In the genomic region with DNA sequence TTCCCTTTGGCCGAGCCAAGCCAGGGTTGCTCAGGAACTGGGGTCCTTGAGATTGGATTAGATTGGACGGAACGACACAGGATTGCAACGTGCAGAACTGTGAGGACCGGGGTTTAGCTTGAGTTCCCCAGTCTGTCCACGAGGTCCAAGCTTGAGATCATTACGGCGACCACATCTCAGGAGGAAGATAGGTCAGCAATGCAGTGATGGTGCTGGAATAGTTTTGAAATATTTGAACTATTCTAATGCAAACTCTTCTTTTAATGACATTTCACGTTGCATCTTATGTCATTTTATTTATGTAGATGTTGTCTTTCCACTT, we compare ENCODE assay signal across 11 cellular contexts. TPM values are rescaled to one million over a fixed set of nuclear protein-coding genes. Genes with fewer than 3 reads are reported as not detected.
"Had no signal": no experiment of that assay in that cellular context is flagged by ENCODE, and none has a peak within 500 bp of the region (broad histone marks: within the 10 kb centered on the region; RNA-seq: fewer than 3 reads in every experiment).

No MANE protein-coding gene starts in this region.

RNA-seq across cellular contexts. Expression of a gene that starts 4.2 kb away (rescaled TPM):
- total RNA-seq: breast epithelium, chondrocyte, LHCN-M2, MCF 10A, Peyer's patch, Right ventricle myocardium superior, SJCRH30, WTC11 had no signal
- polyA plus RNA-seq: aorta, SK-N-SH had no signal

RNA-seq across cellular contexts. Expression of a gene that starts 25.3 kb away (rescaled TPM):
- total RNA-seq: T-helper 1 cell treated with Interleukin-12 subunit alpha and Interleukin-12 subunit beta and Interleukin-4 antibody, amounts not matched to agents 30 ng/mL and 1 ng/mL, for 36 hours had no signal
